ENCODE assay signal across 1 cellular context in genomic region chr3:44624696-44625528, GRCh38.
A peak's percentile ranks its signal among the peaks of the same experiment; 100 is the strongest.
TF ChIP-seq lines count a peak whose summit lies in the region.

ZNF197 (plus strand) TSS chr3:44625036; CDS start chr3:44629155, 4,119 bp downstream.

TF ChIP-seq in GM23338, 12 proteins besides CTCF, POLR2A, EP300 and RAD21 (continued from another document):
- no peak for TF ChIP-seq ZNF462 (CRISPR knock-in tag; IDR thresholded peaks at IDR 0.05)
- peak; percentile 84 for TF ChIP-seq POLR2AphosphoS5 (IDR thresholded peaks at IDR 0.05; ENCODE audit: low read depth)
- TF ChIP-seq ETS1 (IDR thresholded peaks at IDR 0.05), result peak; percentile 88
- TF ChIP-seq EZH2 (IDR thresholded peaks at IDR 0.05; ENCODE audit: low read depth, unreplicated experiment), result no peak
- TF ChIP-seq EZH2phosphoT487 (IDR thresholded peaks at IDR 0.05; ENCODE audit: unreplicated experiment), result no peak
- no peak for TF ChIP-seq ZNF331 (CRISPR knock-in tag; IDR thresholded peaks at IDR 0.05; ENCODE audit: low read depth)
- TF ChIP-seq NANOG (IDR thresholded peaks at IDR 0.05; ENCODE audit: borderline replicate concordance), result no peak
- peak; percentile 62 for TF ChIP-seq CREB1 (CRISPR knock-in tag; IDR thresholded peaks at IDR 0.05; ENCODE audit: low read depth)
TF ChIP-seq in GM23338: peak in this region for 4.
